Comparison of ENCODE assay signal across 1 cellular context in the genomic region with DNA sequence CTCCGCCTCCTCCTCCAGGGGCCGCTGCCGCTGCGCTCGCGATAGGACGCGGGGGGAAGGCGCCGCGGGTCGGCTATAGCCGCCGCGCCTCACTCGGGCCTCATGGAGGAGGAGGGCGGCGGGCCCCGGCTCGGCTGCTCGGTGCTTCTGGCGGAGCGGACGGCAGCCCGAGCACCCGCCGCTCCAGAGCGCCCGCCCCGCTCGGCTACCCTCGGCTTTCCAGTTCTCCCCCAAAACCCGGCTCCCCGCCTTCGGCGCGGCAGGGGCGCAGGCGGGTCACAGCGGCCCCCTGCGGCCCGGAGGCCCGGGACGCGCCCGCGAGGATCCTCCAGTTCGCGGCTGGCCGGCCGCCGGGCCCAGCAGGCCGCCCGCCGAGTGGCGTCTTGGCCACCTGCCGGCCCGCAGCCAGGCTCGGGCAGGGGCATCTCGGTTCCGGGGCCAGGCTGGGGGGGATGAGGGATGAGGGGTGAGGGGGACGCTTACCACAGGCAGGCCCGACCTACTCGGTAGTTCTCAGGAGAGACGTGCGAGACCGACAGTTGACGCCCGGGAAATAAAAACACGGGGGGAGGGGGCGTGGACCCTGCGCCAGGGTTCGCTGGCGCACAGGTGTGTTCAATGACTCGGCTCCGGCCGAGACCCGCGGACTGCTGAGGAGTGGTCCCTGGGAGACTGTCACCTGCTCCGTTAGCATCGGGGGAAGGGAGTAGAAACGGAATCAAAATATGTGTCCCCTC.
TF ChIP-seq lines count a peak whose summit lies in the region.

A gene with protein sequence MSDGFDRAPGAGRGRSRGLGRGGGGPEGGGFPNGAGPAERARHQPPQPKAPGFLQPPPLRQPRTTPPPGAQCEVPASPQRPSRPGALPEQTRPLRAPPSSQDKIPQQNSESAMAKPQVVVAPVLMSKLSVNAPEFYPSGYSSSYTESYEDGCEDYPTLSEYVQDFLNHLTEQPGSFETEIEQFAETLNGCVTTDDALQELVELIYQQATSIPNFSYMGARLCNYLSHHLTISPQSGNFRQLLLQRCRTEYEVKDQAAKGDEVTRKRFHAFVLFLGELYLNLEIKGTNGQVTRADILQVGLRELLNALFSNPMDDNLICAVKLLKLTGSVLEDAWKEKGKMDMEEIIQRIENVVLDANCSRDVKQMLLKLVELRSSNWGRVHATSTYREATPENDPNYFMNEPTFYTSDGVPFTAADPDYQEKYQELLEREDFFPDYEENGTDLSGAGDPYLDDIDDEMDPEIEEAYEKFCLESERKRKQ (minus strand): TSS at position 221 of the 737 bp plus-strand sequence. CDS start 231 bp downstream, outside the sequence.

TF ChIP-seq in K562, 482 proteins besides CTCF, POLR2A, EP300 and RAD21 (continued from another document and continues in another):
- TF ChIP-seq ZBTB7A (IDR thresholded peaks at IDR 0.05; ENCODE audit: borderline replicate concordance, control insufficient read depth, low read depth, low read length) (peak; percentile 81), NCOA6 (IDR thresholded peaks at IDR 0.05) (peak; percentile 48), ELF1 (tag; IDR thresholded peaks at IDR 0.05) (peak; percentile 4; the same call in 1 of the 2 replicates), ZNF764 (CRISPR knock-in tag; IDR thresholded peaks at IDR 0.05; ENCODE audit: low read depth) (0 out of 2 replicates have a peak, but pooled peaks have one; percentile 28), BHLHE40 (IDR thresholded peaks at IDR 0.05; ENCODE audit: low read length) (no peak), RCOR1 (IDR thresholded peaks at IDR 0.05; ENCODE audit: borderline replicate concordance in 1 of 2, low read depth in 2 of 2, low read length in 2 of 2) (peak in 1 of 2 experiments; percentile 22; a peak in 1 of 4 replicates), FUS (optimal IDR thresholded peaks at IDR 0.05; ENCODE audit: low read depth, low read length) (peak; percentile 86), SMAD4 (CRISPR knock-in tag; conservative IDR thresholded peaks at IDR 0.05) (peak; percentile 89), MBD2 (IDR thresholded peaks at IDR 0.05; ENCODE audit: borderline replicate concordance, low read depth) (peak; percentile 70; the same call in 1 of the 2 replicates), HNRNPLL (IDR thresholded peaks at IDR 0.05; ENCODE audit: low read depth, low read length, poor library complexity, severe bottlenecking) (peak; percentile 70), ZNF282 (CRISPR knock-in tag; IDR thresholded peaks at IDR 0.05) (no peak), HMG20A (CRISPR knock-in tag; conservative IDR thresholded peaks at IDR 0.05) (no peak), CAMTA2 (CRISPR knock-in tag; conservative IDR thresholded peaks at IDR 0.05) (no peak), SAFB (IDR thresholded peaks at IDR 0.05; ENCODE audit: borderline replicate concordance, low read depth, low read length) (0 out of 2 replicates have a peak, but pooled peaks have one; percentile 44), ILK (tag; IDR thresholded peaks at IDR 0.05; ENCODE audit: borderline replicate concordance, low read depth) (no peak), SNRNP70 (optimal IDR thresholded peaks at IDR 0.05; ENCODE audit: low read depth, low read length) (no peak), ZFPM2 (CRISPR knock-in tag; IDR thresholded peaks at IDR 0.05) (no peak), KHSRP (IDR thresholded peaks at IDR 0.05) (no peak), KLF10 (CRISPR knock-in tag; IDR thresholded peaks at IDR 0.05) (no peak), YY1 (IDR thresholded peaks at IDR 0.05; ENCODE audit: borderline replicate concordance in 1 of 3, control insufficient read depth in 1 of 3, extremely low read depth in 1 of 3, insufficient read depth in 3 of 3, insufficient read length in 1 of 3, insufficient replicate concordance in 2 of 3, low read depth in 1 of 3, low read length in 2 of 3) (peak; percentile 3 to 80 (median 62)), CSDE1 (IDR thresholded peaks at IDR 0.05) (0 out of 4 replicates have a peak, but pooled peaks of 1 of the 2 experiments have one; percentile 13), CTBP1 (IDR thresholded peaks at IDR 0.05; ENCODE audit: borderline replicate concordance) (peak; percentile 85), MXI1 (IDR thresholded peaks at IDR 0.05; ENCODE audit: low read depth, low read length) (peak; percentile 11; the same call in 1 of the 2 replicates), IRF2 (CRISPR knock-in tag; IDR thresholded peaks at IDR 0.05) (no peak), SP2 (IDR thresholded peaks at IDR 0.05; ENCODE audit: extremely low read depth, low read depth, low read length, poor library complexity, severe bottlenecking) (peak; percentile 74), ZFX (CRISPR knock-in tag; IDR thresholded peaks at IDR 0.05) (peak; percentile 99), POLR2H (tag; IDR thresholded peaks at IDR 0.05; ENCODE audit: low read depth) (peak; percentile 81), CHD1 (IDR thresholded peaks at IDR 0.05; ENCODE audit: low read length) (peak; percentile 30), NONO (IDR thresholded peaks at IDR 0.05; ENCODE audit: low read depth in 2 of 2, low read length in 1 of 2) (peak; percentile 89 to 90), MCM5 (IDR thresholded peaks at IDR 0.05; ENCODE audit: low read depth) (no peak), SRSF1 (IDR thresholded peaks at IDR 0.05; ENCODE audit: low read depth, low read length) (0 out of 2 replicates have a peak, but pooled peaks have one; percentile 58), CHD2 (IDR thresholded peaks at IDR 0.05; ENCODE audit: low read depth, low read length) (peak; percentile 85), CBFA2T2 (conservative IDR thresholded peaks at IDR 0.05) (no peak), SMARCA4 (IDR thresholded peaks at IDR 0.05) (peak; percentile 26; the same call in 1 of the 2 replicates), ZEB2 (IDR thresholded peaks at IDR 0.05) (no peak), ZBED1 (IDR thresholded peaks at IDR 0.05) (peak; percentile 74), IFI16 (CRISPR knock-in tag; IDR thresholded peaks at IDR 0.05) (no peak), RBBP5 (IDR thresholded peaks at IDR 0.05; ENCODE audit: borderline replicate concordance, insufficient read depth, low read length, poor library complexity, severe bottlenecking) (peak; percentile 79), CEBPG (CRISPR knock-in tag; IDR thresholded peaks at IDR 0.05) (peak; percentile 3; the same call in 1 of the 2 replicates), CEBPG (tag; conservative IDR thresholded peaks at IDR 0.05 in 1 of 2, IDR thresholded peaks at IDR 0.05 in 1 of 2) (no peak), TAF15 (IDR thresholded peaks at IDR 0.05; ENCODE audit: low read depth, low read length) (no peak), SAP30 (IDR thresholded peaks at IDR 0.05; ENCODE audit: borderline replicate concordance, insufficient read depth, low read depth, low read length, poor library complexity, severe bottlenecking) (no peak), CREM (IDR thresholded peaks at IDR 0.05; ENCODE audit: low read depth) (peak; percentile 30), DIDO1 (tag; IDR thresholded peaks at IDR 0.05; ENCODE audit: low read depth) (peak; percentile 57; the same call in 1 of the 2 replicates), LCOR (CRISPR knock-in tag; IDR thresholded peaks at IDR 0.05) (peak; percentile 11; the same call in 1 of the 2 replicates), ZNF143 (CRISPR knock-in tag; IDR thresholded peaks at IDR 0.05) (no peak), C11orf30 (IDR thresholded peaks at IDR 0.05; ENCODE audit: low read depth) (peak; percentile 70)
- TF ChIP-seq, protein P1, sequence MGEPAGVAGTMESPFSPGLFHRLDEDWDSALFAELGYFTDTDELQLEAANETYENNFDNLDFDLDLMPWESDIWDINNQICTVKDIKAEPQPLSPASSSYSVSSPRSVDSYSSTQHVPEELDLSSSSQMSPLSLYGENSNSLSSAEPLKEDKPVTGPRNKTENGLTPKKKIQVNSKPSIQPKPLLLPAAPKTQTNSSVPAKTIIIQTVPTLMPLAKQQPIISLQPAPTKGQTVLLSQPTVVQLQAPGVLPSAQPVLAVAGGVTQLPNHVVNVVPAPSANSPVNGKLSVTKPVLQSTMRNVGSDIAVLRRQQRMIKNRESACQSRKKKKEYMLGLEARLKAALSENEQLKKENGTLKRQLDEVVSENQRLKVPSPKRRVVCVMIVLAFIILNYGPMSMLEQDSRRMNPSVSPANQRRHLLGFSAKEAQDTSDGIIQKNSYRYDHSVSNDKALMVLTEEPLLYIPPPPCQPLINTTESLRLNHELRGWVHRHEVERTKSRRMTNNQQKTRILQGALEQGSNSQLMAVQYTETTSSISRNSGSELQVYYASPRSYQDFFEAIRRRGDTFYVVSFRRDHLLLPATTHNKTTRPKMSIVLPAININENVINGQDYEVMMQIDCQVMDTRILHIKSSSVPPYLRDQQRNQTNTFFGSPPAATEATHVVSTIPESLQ (CRISPR knock-in tag; IDR thresholded peaks at IDR 0.05): 0 out of 2 replicates have a peak, but pooled peaks have one; percentile 18
- TF ChIP-seq, protein P2, sequence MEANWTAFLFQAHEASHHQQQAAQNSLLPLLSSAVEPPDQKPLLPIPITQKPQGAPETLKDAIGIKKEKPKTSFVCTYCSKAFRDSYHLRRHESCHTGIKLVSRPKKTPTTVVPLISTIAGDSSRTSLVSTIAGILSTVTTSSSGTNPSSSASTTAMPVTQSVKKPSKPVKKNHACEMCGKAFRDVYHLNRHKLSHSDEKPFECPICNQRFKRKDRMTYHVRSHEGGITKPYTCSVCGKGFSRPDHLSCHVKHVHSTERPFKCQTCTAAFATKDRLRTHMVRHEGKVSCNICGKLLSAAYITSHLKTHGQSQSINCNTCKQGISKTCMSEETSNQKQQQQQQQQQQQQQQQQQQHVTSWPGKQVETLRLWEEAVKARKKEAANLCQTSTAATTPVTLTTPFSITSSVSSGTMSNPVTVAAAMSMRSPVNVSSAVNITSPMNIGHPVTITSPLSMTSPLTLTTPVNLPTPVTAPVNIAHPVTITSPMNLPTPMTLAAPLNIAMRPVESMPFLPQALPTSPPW (CRISPR knock-in tag; IDR thresholded peaks at IDR 0.05): peak; percentile 87
- TF ChIP-seq, protein P3, sequence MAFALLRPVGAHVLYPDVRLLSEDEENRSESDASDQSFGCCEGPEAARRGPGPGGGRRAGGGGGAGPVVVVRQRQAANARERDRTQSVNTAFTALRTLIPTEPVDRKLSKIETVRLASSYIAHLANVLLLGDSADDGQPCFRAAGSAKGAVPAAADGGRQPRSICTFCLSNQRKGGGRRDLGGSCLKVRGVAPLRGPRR (CRISPR knock-in tag; IDR thresholded peaks at IDR 0.05): 0 out of 2 replicates have a peak, but pooled peaks have one; percentile 27
- TF ChIP-seq, protein P4, sequence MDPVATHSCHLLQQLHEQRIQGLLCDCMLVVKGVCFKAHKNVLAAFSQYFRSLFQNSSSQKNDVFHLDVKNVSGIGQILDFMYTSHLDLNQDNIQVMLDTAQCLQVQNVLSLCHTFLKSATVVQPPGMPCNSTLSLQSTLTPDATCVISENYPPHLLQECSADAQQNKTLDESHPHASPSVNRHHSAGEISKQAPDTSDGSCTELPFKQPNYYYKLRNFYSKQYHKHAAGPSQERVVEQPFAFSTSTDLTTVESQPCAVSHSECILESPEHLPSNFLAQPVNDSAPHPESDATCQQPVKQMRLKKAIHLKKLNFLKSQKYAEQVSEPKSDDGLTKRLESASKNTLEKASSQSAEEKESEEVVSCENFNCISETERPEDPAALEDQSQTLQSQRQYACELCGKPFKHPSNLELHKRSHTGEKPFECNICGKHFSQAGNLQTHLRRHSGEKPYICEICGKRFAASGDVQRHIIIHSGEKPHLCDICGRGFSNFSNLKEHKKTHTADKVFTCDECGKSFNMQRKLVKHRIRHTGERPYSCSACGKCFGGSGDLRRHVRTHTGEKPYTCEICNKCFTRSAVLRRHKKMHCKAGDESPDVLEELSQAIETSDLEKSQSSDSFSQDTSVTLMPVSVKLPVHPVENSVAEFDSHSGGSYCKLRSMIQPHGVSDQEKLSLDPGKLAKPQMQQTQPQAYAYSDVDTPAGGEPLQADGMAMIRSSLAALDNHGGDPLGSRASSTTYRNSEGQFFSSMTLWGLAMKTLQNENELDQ (CRISPR knock-in tag; IDR thresholded peaks at IDR 0.05; ENCODE audit: borderline replicate concordance): no peak
- TF ChIP-seq, protein P5, sequence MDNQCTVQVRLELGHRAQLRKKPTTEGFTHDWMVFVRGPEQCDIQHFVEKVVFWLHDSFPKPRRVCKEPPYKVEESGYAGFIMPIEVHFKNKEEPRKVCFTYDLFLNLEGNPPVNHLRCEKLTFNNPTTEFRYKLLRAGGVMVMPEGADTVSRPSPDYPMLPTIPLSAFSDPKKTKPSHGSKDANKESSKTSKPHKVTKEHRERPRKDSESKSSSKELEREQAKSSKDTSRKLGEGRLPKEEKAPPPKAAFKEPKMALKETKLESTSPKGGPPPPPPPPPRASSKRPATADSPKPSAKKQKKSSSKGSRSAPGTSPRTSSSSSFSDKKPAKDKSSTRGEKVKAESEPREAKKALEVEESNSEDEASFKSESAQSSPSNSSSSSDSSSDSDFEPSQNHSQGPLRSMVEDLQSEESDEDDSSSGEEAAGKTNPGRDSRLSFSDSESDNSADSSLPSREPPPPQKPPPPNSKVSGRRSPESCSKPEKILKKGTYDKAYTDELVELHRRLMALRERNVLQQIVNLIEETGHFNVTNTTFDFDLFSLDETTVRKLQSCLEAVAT (IDR thresholded peaks at IDR 0.05): 0 out of 4 replicates have a peak, but pooled peaks of 1 of the 2 experiments have one; percentile 24
- TF ChIP-seq, protein P6, sequence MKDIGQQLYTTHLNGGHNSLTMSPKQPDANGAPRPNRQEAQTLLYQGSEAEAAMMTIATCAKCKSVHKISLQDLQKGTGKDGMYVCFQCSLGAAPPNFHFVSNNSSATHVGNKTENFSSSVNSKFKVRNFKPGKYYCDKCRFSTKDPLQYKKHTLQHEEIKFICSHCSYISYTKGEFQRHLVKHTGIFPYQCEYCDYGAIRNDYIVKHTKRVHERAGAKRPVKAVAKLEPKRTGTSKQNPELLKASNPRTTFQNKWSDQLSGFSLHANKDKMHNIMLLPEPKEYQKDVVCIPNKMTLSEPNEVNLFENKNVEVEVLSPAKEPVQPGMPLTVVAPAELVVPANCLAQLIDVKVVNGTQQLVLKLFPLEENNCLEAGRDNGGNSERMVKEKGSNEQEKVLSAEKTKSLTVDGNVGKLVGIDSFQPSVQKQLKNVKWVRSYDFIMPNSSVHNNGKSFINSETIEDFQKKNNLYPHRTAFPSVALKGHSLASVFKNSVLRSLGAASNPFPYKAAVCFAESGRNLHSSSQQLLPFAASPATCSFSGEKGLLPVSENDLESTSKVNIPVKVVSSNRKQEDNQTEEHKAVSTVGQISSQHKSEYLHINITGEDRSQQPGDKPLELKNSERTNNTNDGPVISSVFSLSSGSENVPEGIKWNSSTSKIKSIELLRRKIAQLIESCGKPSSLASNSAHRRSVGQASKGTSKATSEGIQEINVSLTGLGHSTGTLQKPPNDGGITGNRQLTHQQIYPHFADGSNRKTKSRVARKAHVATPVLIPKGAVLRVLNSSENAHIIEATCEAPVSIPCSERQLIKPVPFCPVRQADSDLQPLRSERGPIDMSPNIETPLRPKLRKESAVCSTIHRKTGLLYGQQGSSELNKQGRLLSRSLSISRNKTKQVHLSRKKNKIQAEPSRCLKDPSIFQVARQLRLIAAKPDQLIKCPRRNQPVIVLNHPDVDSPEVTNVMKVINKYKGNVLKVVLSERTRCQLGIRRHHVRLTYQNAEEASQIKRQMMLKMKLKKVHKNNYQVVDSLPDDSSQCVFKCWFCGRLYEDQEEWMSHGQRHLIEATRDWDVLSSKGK (CRISPR knock-in tag; IDR thresholded peaks at IDR 0.05): no peak
- TF ChIP-seq, protein P7, sequence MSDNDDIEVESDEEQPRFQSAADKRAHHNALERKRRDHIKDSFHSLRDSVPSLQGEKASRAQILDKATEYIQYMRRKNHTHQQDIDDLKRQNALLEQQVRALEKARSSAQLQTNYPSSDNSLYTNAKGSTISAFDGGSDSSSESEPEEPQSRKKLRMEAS (CRISPR knock-in tag; IDR thresholded peaks at IDR 0.05): peak; percentile 65; the same call in 1 of the 2 replicates
